8 cellular contexts compared by ENCODE assay signal in genomic region chr11:94171693-94172440, GRCh38. TPM values are rescaled to one million over a fixed set of nuclear protein-coding genes. Genes with fewer than 3 reads are reported as not detected.
DNase-seq lines count a peak whose midpoint lies in the region; ATAC-seq and TF ChIP-seq lines count a peak whose summit lies in the region.

No MANE protein-coding gene starts in this region.

- H3K27ac ChIP-seq in brain microvascular endothelial cell (no peak overlapping the region), lung (ENCODE audit: low read depth in 1 of 2, low read length in 1 of 2) (no peak overlapping the region)

- H3K27me3 ChIP-seq in brain microvascular endothelial cell (replicated peaks) (no peaks in the 10 kb centered on the region), lung (ENCODE audit: control insufficient read depth, insufficient read depth) (no peaks in the 10 kb centered on the region)

- peak; percentile 26 for DNase-seq in activated gamma-delta T cell treated with Interleukin-2 at 50 U/mL for 16 hours
- no peak for DNase-seq in activated gamma-delta T cell (lab: John Stamatoyannopoulos, UW)
- peak; percentile 41 for DNase-seq in RPMI7951 (ENCODE audit: low read depth)
- peak; percentile 24 for DNase-seq in brain microvascular endothelial cell
- DNase-seq in lung (ENCODE audit: low spot score), result no peak

- H3K4me1 ChIP-seq in lung (ENCODE audit: control insufficient read depth in 2 of 2, insufficient read depth in 2 of 2, low read length in 2 of 2), result peaks cover 0 to 7% of the 10 kb centered on the region in 2 donors

- peak; percentile 84 for TF ChIP-seq CTCF in brain microvascular endothelial cell (IDR thresholded peaks at IDR 0.05; ENCODE audit: low read depth, low read length, missing control alignments)
- TF ChIP-seq CTCF in lung (IDR thresholded peaks at IDR 0.05; ENCODE audit: control extremely low read depth, extremely low read depth), result peak; percentile 3

- no peak overlapping the region for H3K4me3 ChIP-seq in brain microvascular endothelial cell (ENCODE audit: low read depth, low read length)
- H3K4me3 ChIP-seq in lung, result no peak overlapping the region

- in situ Hi-C loops in brain microvascular endothelial cell (cut with HindIII; ENCODE audit: low pct_ligation_motif_present, low sequenced_read_pairs), result no loop called here

- WGBS in lung, 2 donors, result 78 to 82% methylated on average over 8 of the region's 8 CpGs

- no peaks in the 10 kb centered on the region for H3K9me3 ChIP-seq in lung (ENCODE audit: control insufficient read depth in 2 of 2, insufficient read depth in 1 of 2, low read length in 1 of 2)

- ATAC-seq in HG02870 (IDR thresholded peaks at IDR 0.05; ENCODE audit: unreplicated experiment) (peak; percentile 67), lung (ENCODE audit: insufficient read depth, low FRiP score) (no peak), GM21367 (IDR thresholded peaks at IDR 0.05; ENCODE audit: unreplicated experiment) (no peak), GM19328 (IDR thresholded peaks at IDR 0.05; ENCODE audit: unreplicated experiment) (no peak)

- H3K36me3 ChIP-seq in brain microvascular endothelial cell (replicated peaks) (no peaks in the 10 kb centered on the region), lung (ENCODE audit: control insufficient read depth in 2 of 2, insufficient read depth in 2 of 2, low read length in 2 of 2) (no peaks in the 10 kb centered on the region)

RNA-seq across cellular contexts. Expression of gene PANX1, which starts 43.2 kb away (rescaled TPM):
- total RNA-seq in RPMI7951 (2014; rRNA removed; shearing (Covaris generic)), result 40.6 and 42.9 TPM in 2 replicates
- total RNA-seq in lung, result 10 to 100 TPM; 18.6 to 25.7 TPM
- polyA plus RNA-seq in lung, result 10 to 100 TPM in 1 of 2 donors, 1 to 10 TPM in 1; 5.9 to 19.4 TPM

Comparison
In these comparisons a context has a peak if more than half of its experiments do, and no peak if none do; other contexts are left out.
1. DNase-seq: peak in activated gamma-delta T cell treated with Interleukin-2 at 50 U/mL for 16 hours (single experiment), RPMI7951 (single experiment) and brain microvascular endothelial cell (single experiment); none in activated gamma-delta T cell (single experiment) and lung (single experiment).